In genomic region chr14:68364823-68365222, GRCh38 we compare ENCODE assay signal across 11 cellular contexts.
DNase-seq lines count a peak whose midpoint lies in the region; ATAC-seq and TF ChIP-seq lines count a peak whose summit lies in the region.
"Had no signal": no experiment of that assay in that cellular context is flagged by ENCODE, and none has a peak within 500 bp of the region (broad histone marks: within the 10 kb centered on the region; RNA-seq: fewer than 3 reads in every experiment).

No MANE protein-coding gene starts in this region.

- no peaks in the 10 kb centered on the region for H3K36me3 Mint-ChIP-seq in natural killer cell treated with Interleukin-12 subunit alpha and Interleukin-12 subunit beta and Interleukin-15 and Interleukin-18, amount 100 ng/mL, for 72 hours
- H3K36me3 Mint-ChIP-seq in natural killer cell (no peaks in the 10 kb centered on the region), neural crest cell (ENCODE audit: low read depth) (no peaks in the 10 kb centered on the region)

- no peak overlapping the region for H3K4me3 Mint-ChIP-seq in natural killer cell treated with Interleukin-12 subunit alpha and Interleukin-12 subunit beta and Interleukin-15 and Interleukin-18, amount 100 ng/mL, for 72 hours
- no peak overlapping the region for H3K4me3 Mint-ChIP-seq in natural killer cell
- peak overlapping the region; percentile 77 for H3K4me3 Mint-ChIP-seq in neural crest cell

- no peaks in the 10 kb centered on the region for H3K36me3 ChIP-seq in esophagus squamous epithelium
- no peaks in the 10 kb centered on the region for H3K36me3 ChIP-seq in vagina

- no peak overlapping the region for H3K4me3 ChIP-seq in esophagus squamous epithelium
- H3K4me3 ChIP-seq in vagina: no peak overlapping the region

- ATAC-seq in natural killer cell treated with Interleukin-12 subunit alpha and Interleukin-12 subunit beta and Interleukin-15 and Interleukin-18, amount 100 ng/mL, for 72 hours: no peak
- ATAC-seq in natural killer cell: no peak

- TF ChIP-seq POLR2A in esophagus squamous epithelium (IDR thresholded peaks at IDR 0.05) (no peak), vagina (IDR thresholded peaks at IDR 0.05) (no peak)

- 84 to 89% methylated on average over 5 to 7 of the region's 7 CpGs for WGBS in esophagus squamous epithelium, 2 donors

- no peaks in the 10 kb centered on the region for H3K9me3 ChIP-seq in esophagus squamous epithelium
- H3K9me3 ChIP-seq in vagina: no peaks in the 10 kb centered on the region

- H3K4me1 ChIP-seq in esophagus squamous epithelium (peaks cover 3 to 50% (median 14%) of the 10 kb centered on the region in 3 donors), vagina (peaks cover 35% of the 10 kb centered on the region)

- H3K27ac Mint-ChIP-seq in natural killer cell treated with Interleukin-12 subunit alpha and Interleukin-12 subunit beta and Interleukin-15 and Interleukin-18, amount 100 ng/mL, for 72 hours: peak overlapping the region; percentile 21 to 69
- peak overlapping the region in 1 of 2 donors; percentile 35 for H3K27ac Mint-ChIP-seq in natural killer cell
- peak overlapping the region; percentile 99 for H3K27ac Mint-ChIP-seq in neural crest cell (ENCODE audit: unreplicated experiment)

- intact Hi-C loops in natural killer cell (cut with micrococcal nuclease): no loop called here
- intact Hi-C loops in esophagus squamous epithelium (cut with DNase I): no loop called here
- intact Hi-C loops in vagina (cut with DNase I): no loop called here

- H3K27ac ChIP-seq in esophagus squamous epithelium (peak overlapping the region; percentile 22 to 82 (median 54)), vagina (peak overlapping the region; percentile 34)

- H3K9me3 Mint-ChIP-seq in natural killer cell treated with Interleukin-12 subunit alpha and Interleukin-12 subunit beta and Interleukin-15 and Interleukin-18, amount 100 ng/mL, for 72 hours: no peaks in the 10 kb centered on the region
- H3K9me3 Mint-ChIP-seq in natural killer cell (no peaks in the 10 kb centered on the region), neural crest cell (no peaks in the 10 kb centered on the region)

- TF ChIP-seq CTCF in natural killer cell (IDR thresholded peaks at IDR 0.05): no peak
- no peak for TF ChIP-seq CTCF in esophagus squamous epithelium (IDR thresholded peaks at IDR 0.05)
- no peak for TF ChIP-seq CTCF in neural crest cell (conservative IDR thresholded peaks at IDR 0.05)
- no peak for TF ChIP-seq CTCF in vagina (IDR thresholded peaks at IDR 0.05)

- H3K27me3 ChIP-seq in esophagus squamous epithelium (no peaks in the 10 kb centered on the region), vagina (no peaks in the 10 kb centered on the region)

- H3K4me1 Mint-ChIP-seq in natural killer cell treated with Interleukin-12 subunit alpha and Interleukin-12 subunit beta and Interleukin-15 and Interleukin-18, amount 100 ng/mL, for 72 hours (ENCODE audit: low read depth in 2 of 2): peaks cover 18 to 36% of the 10 kb centered on the region in 2 donors
- H3K4me1 Mint-ChIP-seq in natural killer cell (peaks cover 31 to 38% of the 10 kb centered on the region in 2 donors), neural crest cell (peaks cover 83% of the 10 kb centered on the region)

- no peaks in the 10 kb centered on the region for H3K27me3 Mint-ChIP-seq in natural killer cell treated with Interleukin-12 subunit alpha and Interleukin-12 subunit beta and Interleukin-15 and Interleukin-18, amount 100 ng/mL, for 72 hours
- H3K27me3 Mint-ChIP-seq in natural killer cell (ENCODE audit: low read depth in 2 of 2) (no peaks in the 10 kb centered on the region), neural crest cell (ENCODE audit: low read depth) (no peaks in the 10 kb centered on the region)

- DNase-seq in natural killer cell treated with Interleukin-12 subunit alpha and Interleukin-12 subunit beta and Interleukin-15 and Interleukin-18, amount 100 ng/mL, for 72 hours (ENCODE audit: low spot score): no peak
- DNase-seq in natural killer cell (no peak), esophagus squamous epithelium (lab: John Stamatoyannopoulos, UW) (no peak), neural crest cell (ENCODE audit: low read depth, low spot score) (peak; percentile 32), vagina (ENCODE audit: extremely low spot score in 2 of 2) (no peak), middle frontal gyrus (ENCODE audit: extremely low spot score, low spot score) (no peak), cerebellar cortex (ENCODE audit: low spot score) (no peak), DMS79 treated with DMSO at 0.1 percent for 48 hours (lab: John Stamatoyannopoulos, UW) (no peak)
- DNase-seq: activated CD4-positive, alpha-beta T cell treated with anti-CD3 and anti-CD28 coated beads for 1 hour; NCI-H748 treated with DMSO at 0.1 percent for 48 hours; stimulated activated CD4-positive, alpha-beta T cell treated with anti-CD3 and anti-CD28 coated beads, Interleukin-4, amount 100 ng/mL, for 24 hours had no signal
